1 cellular context compared by ENCODE assay signal in the genomic region with DNA sequence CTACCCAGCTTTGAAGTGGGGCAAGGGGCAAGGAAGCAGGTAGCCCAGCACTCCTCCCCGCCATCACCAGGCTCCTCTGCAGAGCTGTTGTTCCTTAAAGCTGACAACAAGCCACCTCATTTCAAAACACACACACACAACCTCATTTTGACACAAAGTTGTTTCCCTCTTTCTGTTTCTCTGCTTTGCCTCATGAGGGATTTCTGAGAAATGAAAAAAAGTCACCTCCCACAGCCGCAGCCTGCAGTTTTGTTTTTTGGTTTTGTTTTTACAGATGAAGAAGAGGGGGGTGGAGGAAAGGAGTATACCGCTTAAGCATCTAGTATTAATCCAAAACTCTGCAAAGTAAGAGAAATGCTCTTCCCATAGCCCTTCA.
TF ChIP-seq lines count a peak whose summit lies in the region.

No MANE protein-coding gene starts in this region.

TF ChIP-seq in K562, 482 proteins besides CTCF, POLR2A, EP300 and RAD21 (continued from another document):
- TF ChIP-seq NCOR1 (IDR thresholded peaks at IDR 0.05), result no peak
- no peak for TF ChIP-seq LARP7 (IDR thresholded peaks at IDR 0.05)
- no peak for TF ChIP-seq JUND (IDR thresholded peaks at IDR 0.05; ENCODE audit: borderline replicate concordance, low read depth, low read length)
- TF ChIP-seq JUND (tag; IDR thresholded peaks at IDR 0.05; ENCODE audit: borderline replicate concordance, low read depth, low read length), result no peak
- TF ChIP-seq NR2C2 (CRISPR knock-in tag; IDR thresholded peaks at IDR 0.05), result 0 out of 2 replicates have a peak, but pooled peaks have one; percentile 6
- no peak for TF ChIP-seq NR2C2 (tag; IDR thresholded peaks at IDR 0.05)
- TF ChIP-seq, protein P1, sequence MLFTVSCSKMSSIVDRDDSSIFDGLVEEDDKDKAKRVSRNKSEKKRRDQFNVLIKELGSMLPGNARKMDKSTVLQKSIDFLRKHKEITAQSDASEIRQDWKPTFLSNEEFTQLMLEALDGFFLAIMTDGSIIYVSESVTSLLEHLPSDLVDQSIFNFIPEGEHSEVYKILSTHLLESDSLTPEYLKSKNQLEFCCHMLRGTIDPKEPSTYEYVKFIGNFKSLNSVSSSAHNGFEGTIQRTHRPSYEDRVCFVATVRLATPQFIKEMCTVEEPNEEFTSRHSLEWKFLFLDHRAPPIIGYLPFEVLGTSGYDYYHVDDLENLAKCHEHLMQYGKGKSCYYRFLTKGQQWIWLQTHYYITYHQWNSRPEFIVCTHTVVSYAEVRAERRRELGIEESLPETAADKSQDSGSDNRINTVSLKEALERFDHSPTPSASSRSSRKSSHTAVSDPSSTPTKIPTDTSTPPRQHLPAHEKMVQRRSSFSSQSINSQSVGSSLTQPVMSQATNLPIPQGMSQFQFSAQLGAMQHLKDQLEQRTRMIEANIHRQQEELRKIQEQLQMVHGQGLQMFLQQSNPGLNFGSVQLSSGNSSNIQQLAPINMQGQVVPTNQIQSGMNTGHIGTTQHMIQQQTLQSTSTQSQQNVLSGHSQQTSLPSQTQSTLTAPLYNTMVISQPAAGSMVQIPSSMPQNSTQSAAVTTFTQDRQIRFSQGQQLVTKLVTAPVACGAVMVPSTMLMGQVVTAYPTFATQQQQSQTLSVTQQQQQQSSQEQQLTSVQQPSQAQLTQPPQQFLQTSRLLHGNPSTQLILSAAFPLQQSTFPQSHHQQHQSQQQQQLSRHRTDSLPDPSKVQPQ (CRISPR knock-in tag; IDR thresholded peaks at IDR 0.05; ENCODE audit: borderline replicate concordance), result no peak
- TF ChIP-seq THRAP3 (IDR thresholded peaks at IDR 0.05; ENCODE audit: borderline replicate concordance), result no peak
- no peak for TF ChIP-seq MTA3 (IDR thresholded peaks at IDR 0.05; ENCODE audit: borderline replicate concordance)
- TF ChIP-seq ZNF57 (CRISPR knock-in tag; IDR thresholded peaks at IDR 0.05), result no peak
- TF ChIP-seq ZBTB8A (IDR thresholded peaks at IDR 0.05; ENCODE audit: partially characterized antibody), result no peak
- TF ChIP-seq NFYB (IDR thresholded peaks at IDR 0.05; ENCODE audit: extremely low read depth, insufficient read length), result no peak
